8 cellular contexts compared by ENCODE assay signal in the genomic region with DNA sequence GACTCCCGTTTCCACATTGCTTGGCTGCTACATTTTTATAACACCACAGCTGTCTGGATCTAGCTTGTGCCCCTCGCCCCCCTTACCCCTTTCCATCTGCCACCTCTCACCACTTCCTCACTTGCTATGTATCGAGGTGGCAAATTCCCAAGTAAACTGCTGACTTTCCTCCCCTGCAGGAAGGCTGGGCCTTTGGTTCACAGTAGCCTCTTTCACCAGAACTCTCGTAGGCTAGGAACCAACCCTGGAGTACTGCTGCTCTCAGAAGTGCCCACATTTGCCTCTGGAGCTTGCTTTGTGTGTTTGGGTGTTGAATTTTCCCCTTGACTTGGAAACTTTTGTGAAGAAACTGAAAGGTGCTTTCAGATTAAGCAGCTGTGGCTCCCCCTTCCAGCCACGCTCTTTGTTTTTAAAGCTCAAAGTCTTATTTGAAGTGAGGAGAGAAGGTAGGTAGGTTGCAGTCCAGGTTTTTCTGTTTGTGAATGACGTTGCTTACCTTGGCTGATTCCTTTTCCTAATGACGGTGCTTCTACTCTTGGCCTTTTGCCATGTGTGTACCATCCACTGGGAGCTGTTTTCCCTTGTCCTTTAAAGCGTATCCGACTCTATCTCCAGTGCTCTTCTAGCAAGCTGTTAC.
A peak's percentile ranks its signal among the peaks of the same experiment; 100 is the strongest.
DNase-seq lines count a peak whose midpoint lies in the region; ATAC-seq and TF ChIP-seq lines count a peak whose summit lies in the region.

No MANE protein-coding gene starts in this region.

- no peak for ATAC-seq in HG03521 (IDR thresholded peaks at IDR 0.05; ENCODE audit: unreplicated experiment)

- peaks cover 97% of the 10 kb centered on the region for H3K79me2 ChIP-seq in mammary epithelial cell (ENCODE audit: insufficient read depth, low read length)

- dilution Hi-C loops in mammary epithelial cell (cut with HindIII; ENCODE audit: low sequenced_read_pairs): no loop called here

- H3K4me1 ChIP-seq in mammary epithelial cell (ENCODE audit: insufficient read depth, low read length): peaks cover 27% of the 10 kb centered on the region
- H3K4me1 ChIP-seq in mucosa of rectum (ENCODE audit: control insufficient read depth in 2 of 2, insufficient read depth in 2 of 2, low read length in 2 of 2): peaks cover 16 to 36% of the 10 kb centered on the region in 2 donors

- H3K4me3 ChIP-seq in mammary epithelial cell (replicated peaks in 1 of 3; ENCODE audit: insufficient read depth in 1 of 3, low read depth in 2 of 3, low read length in 3 of 3) (no peak overlapping the region), mucosa of rectum (ENCODE audit: low read length in 2 of 2) (peak overlapping the region in 1 of 2 donors; percentile 57)

- peak; percentile 16 for DNase-seq in GM03348 (ENCODE audit: low spot score)
- DNase-seq in NCI-H446 treated with DMSO at 0.1 percent for 48 hours (lab: John Stamatoyannopoulos, UW): peak; percentile 96
- peak; percentile 17 for DNase-seq in mammary epithelial cell
- DNase-seq in RWPE1 (ENCODE audit: low spot score): no peak
- DNase-seq in SKM-1 treated with dmso at 0.1 percent for 144 hours (lab: John Stamatoyannopoulos, UW; ENCODE audit: unreplicated experiment): no peak
- no peak for DNase-seq in KG1 (lab: John Stamatoyannopoulos, UW)

- no peaks in the 10 kb centered on the region for H3K9me3 ChIP-seq in mammary epithelial cell (replicated peaks; ENCODE audit: insufficient read depth, low read length)
- no peaks in the 10 kb centered on the region for H3K9me3 ChIP-seq in mucosa of rectum (ENCODE audit: control insufficient read depth in 2 of 2, low read length in 2 of 2)

- H2AFZ ChIP-seq in mammary epithelial cell (ENCODE audit: low read depth, low read length): peak overlapping the region; percentile 62

- POLR2A ChIA-PET in RWPE1 (lab: Yijun Ruan, JAX; ENCODE audit: low non-redundant PET): interaction anchor here (0.6 kb wide), 2 partner anchors 78 to 230 kb away, joined by 3 to 4 read pairs; no protein-coding TSS in a partner anchor

- H3K36me3 ChIP-seq in mammary epithelial cell (ENCODE audit: insufficient read depth, low read length) (no peaks in the 10 kb centered on the region), mucosa of rectum (ENCODE audit: control insufficient read depth in 2 of 2, insufficient read depth in 2 of 2, low read length in 2 of 2) (no peaks in the 10 kb centered on the region)

- H3K27me3 ChIP-seq in mammary epithelial cell (ENCODE audit: insufficient read depth, low read length) (no peaks in the 10 kb centered on the region), mucosa of rectum (ENCODE audit: control insufficient read depth in 2 of 2, insufficient read depth in 2 of 2, low read length in 2 of 2) (no peaks in the 10 kb centered on the region)

- in situ Hi-C loops in mammary epithelial cell (cut with MboI; ENCODE audit: low sequenced_read_pairs in 2 of 2): no loop called here

- no peak overlapping the region for H3K9ac ChIP-seq in mammary epithelial cell (ENCODE audit: insufficient read depth, low read length)
- H3K9ac ChIP-seq in mucosa of rectum (ENCODE audit: low read depth in 1 of 2, low read length in 2 of 2): peak overlapping the region in 1 of 2 donors; percentile 32

- no TSS peak for BruUV-seq in mammary epithelial cell (replicated peaks; lab: Mats Ljungman, UMichigan)

- WGBS in mammary epithelial cell (ENCODE audit: low coverage, missing lambda C conversion rate): 28% methylated on average over 9 of the region's 9 CpGs

- peak overlapping the region; percentile 60 for H3K4me2 ChIP-seq in mammary epithelial cell (ENCODE audit: insufficient read depth, low read depth, low read length)

- TF ChIP-seq CTCF in mammary epithelial cell (conservative IDR thresholded peaks at IDR 0.05 in 1 of 2, IDR thresholded peaks at IDR 0.05 in 1 of 2; ENCODE audit: extremely low read depth in 1 of 2, insufficient read depth in 1 of 2, low read depth in 1 of 2, low read length in 2 of 2): no peak
- no peak for TF ChIP-seq CTCF in RWPE1 (conservative IDR thresholded peaks at IDR 0.05; ENCODE audit: low read depth)

- CTCF ChIA-PET in mammary epithelial cell (lab: Charles Lee; ENCODE audit: low non-redundant PET): no interaction called here
- CTCF ChIA-PET in RWPE1 (lab: Yijun Ruan, JAX): interaction anchor here (0.6 to 1.2 kb wide), 3 partner anchors 10 to 1164 kb away, joined by 3 to 5 read pairs (median 4); no protein-coding TSS in a partner anchor

- intact Hi-C loops in mammary epithelial cell (cut with micrococcal nuclease): loop anchor here (10.0 kb wide), 1 partner anchor 85 kb away; no protein-coding TSS in a partner anchor

- H3K27ac ChIP-seq in mammary epithelial cell (ENCODE audit: insufficient read depth, low read depth, low read length) (peak overlapping the region; percentile 47), mucosa of rectum (ENCODE audit: low read depth in 2 of 2, low read length in 2 of 2) (peak overlapping the region; percentile 76 to 84), RWPE1 (no peak overlapping the region)

- H4K20me1 ChIP-seq in mammary epithelial cell (ENCODE audit: insufficient read depth, low read length): no peaks in the 10 kb centered on the region

Comparison
In these comparisons a context has a peak if more than half of its experiments do, and no peak if none do; other contexts are left out.
1. DNase-seq: peak in GM03348 (single experiment), NCI-H446 treated with DMSO at 0.1 percent for 48 hours (single experiment) and mammary epithelial cell (single experiment); none in RWPE1 (single experiment), SKM-1 treated with dmso at 0.1 percent for 144 hours (single experiment) and KG1 (single experiment).